17 cellular contexts compared by ENCODE assay signal in the genomic region with DNA sequence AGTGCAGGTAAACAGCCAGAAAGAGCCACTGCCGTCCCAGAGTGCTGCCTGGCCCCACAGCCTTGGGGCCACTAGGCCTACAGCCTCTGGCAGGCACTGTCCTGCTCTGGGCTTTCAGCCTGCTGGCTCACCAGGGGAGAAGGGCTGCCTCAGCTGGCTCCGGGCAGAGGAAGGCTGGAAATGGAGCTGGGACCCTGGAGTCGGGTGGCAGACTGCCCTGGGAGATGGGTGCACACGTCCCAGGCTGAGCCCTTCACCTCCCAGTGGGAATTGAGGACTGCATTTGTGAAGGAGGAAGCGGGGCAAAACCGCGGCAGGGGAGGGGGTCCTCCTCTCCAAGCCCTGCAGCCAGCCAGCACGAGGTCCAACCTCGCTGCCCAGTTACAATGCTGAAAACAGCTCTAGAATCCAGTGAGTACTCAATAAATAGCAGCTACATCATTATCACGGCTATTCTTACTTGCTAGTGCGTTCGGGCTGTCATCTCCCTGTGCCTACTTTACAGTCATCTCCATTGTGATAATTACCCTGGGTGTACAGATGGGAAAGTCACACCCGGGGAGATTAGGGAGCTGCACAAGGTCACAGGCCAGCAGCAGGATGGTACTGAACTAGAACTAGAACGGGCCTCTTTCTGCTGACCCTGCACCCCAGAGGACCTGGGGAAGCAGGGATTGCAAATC. TPM values are rescaled to one million over a fixed set of nuclear protein-coding genes. Genes with fewer than 3 reads are reported as not detected.
DNase-seq lines count a peak whose midpoint lies in the region; ATAC-seq and TF ChIP-seq lines count a peak whose summit lies in the region.
"Had no signal": no experiment of that assay in that cellular context is flagged by ENCODE, and none has a peak within 500 bp of the region (broad histone marks: within the 10 kb centered on the region; RNA-seq: fewer than 3 reads in every experiment).

No MANE protein-coding gene starts in this region.

- no CpG with 5 or more reads among the region's 14 CpGs for WGBS in neuronal stem cell (ENCODE audit: extremely low coverage in 2 of 2, insufficient read length in 2 of 2, insufficient replicate concordance in 1 of 2), 2 donors
- WGBS in aorta, 2 donors: 5 to 9% methylated on average over 14 of the region's 14 CpGs
- WGBS in gastroesophageal sphincter (ENCODE audit: low coverage in 1 of 2), 2 donors: 58 to 89% methylated on average over 4 to 6 of the region's 14 CpGs

- H3K18ac ChIP-seq in neuronal stem cell (ENCODE audit: low read length): peak overlapping the region; percentile 71

- H3K4me1 ChIP-seq in neuronal stem cell (ENCODE audit: control insufficient read depth in 2 of 2, insufficient read depth in 1 of 2, low read depth in 1 of 2, low read length in 2 of 2) (peaks cover 2 to 5% of the 10 kb centered on the region in 2 donors), aorta (ENCODE audit: control insufficient read depth in 1 of 2, insufficient read depth in 2 of 2, low read length in 2 of 2) (peaks cover 3 to 5% of the 10 kb centered on the region in 2 donors), gastroesophageal sphincter (peaks cover 7 to 98% (median 73%) of the 10 kb centered on the region in 3 donors)

- no peak overlapping the region for H3K4me3 Mint-ChIP-seq in activated naive CD8-positive, alpha-beta T cell treated with anti-CD3 and anti-CD28 coated beads for 36 hours
- no peak overlapping the region for H3K4me3 Mint-ChIP-seq in activated naive CD8-positive, alpha-beta T cell treated with anti-CD3 and anti-CD28 coated beads, Interleukin-2, amount 50 U/mL, for 24 hours
- no peak overlapping the region for H3K4me3 Mint-ChIP-seq in activated CD4-positive, alpha-beta memory T cell treated with anti-CD3 and anti-CD28 coated beads, Interleukin-2, amount 10 ng/mL, durations not matched to agents 7 days and 5 days
- H3K4me3 Mint-ChIP-seq: brain had no signal

- no peak overlapping the region for H2AFZ ChIP-seq in neuronal stem cell (ENCODE audit: low read length)

- H3K27ac ChIP-seq in neuronal stem cell (replicated peaks; ENCODE audit: low read length) (no peak overlapping the region), aorta (ENCODE audit: low read depth in 1 of 2, low read length in 2 of 2) (peak overlapping the region; percentile 2 to 82), gastroesophageal sphincter (peak overlapping the region in 2 of 4 donors; percentile 5 to 92)
- H3K27ac ChIP-seq: HL-60 had no signal

- H3K23ac ChIP-seq in neuronal stem cell (ENCODE audit: low read depth, low read length, poor library complexity): no peak overlapping the region

- no peak for TF ChIP-seq EP300 in gastroesophageal sphincter (IDR thresholded peaks at IDR 0.05)

- H3K9me3 ChIP-seq in neuronal stem cell (replicated peaks in 1 of 2; ENCODE audit: control insufficient read depth in 2 of 2, insufficient read depth in 1 of 2, low read depth in 1 of 2, low read length in 2 of 2) (no peaks in the 10 kb centered on the region), aorta (ENCODE audit: control insufficient read depth, low read length) (no peaks in the 10 kb centered on the region), gastroesophageal sphincter (no peaks in the 10 kb centered on the region)

- no peak overlapping the region for H2BK120ac ChIP-seq in neuronal stem cell (ENCODE audit: low read depth, low read length)

- H3K27me3 ChIP-seq in neuronal stem cell (ENCODE audit: control insufficient read depth in 3 of 3, insufficient read depth in 3 of 3, low read depth in 1 of 3, low read length in 3 of 3) (peaks cover 0 to 51% (median 0%) of the 10 kb centered on the region in 3 experiments), aorta (ENCODE audit: control insufficient read depth in 1 of 2, insufficient read depth in 2 of 2, low read length in 1 of 2) (no peaks in the 10 kb centered on the region), gastroesophageal sphincter (no peaks in the 10 kb centered on the region)

- H2BK5ac ChIP-seq in neuronal stem cell (ENCODE audit: low read length): no peak overlapping the region

- CTCF ChIA-PET in activated CD4-positive, alpha-beta memory T cell treated with anti-CD3 and anti-CD28 coated beads, Interleukin-2, amount 10 ng/mL, durations not matched to agents 7 days and 5 days (lab: Charles Lee): no interaction called here

- no peak overlapping the region for H4K91ac ChIP-seq in neuronal stem cell (ENCODE audit: low read depth, low read length, poor library complexity)

- intact Hi-C loops in cardiac septum (cut with DNase I) (no loop called here), aorta (cut with DNase I) (loop anchor here in 1 of 2 donors (5.0 kb wide), 1 partner anchor 192 kb away; no protein-coding TSS in a partner anchor)

- H3K27me3 Mint-ChIP-seq in activated naive CD8-positive, alpha-beta T cell treated with anti-CD3 and anti-CD28 coated beads for 36 hours: no peaks in the 10 kb centered on the region
- no peaks in the 10 kb centered on the region for H3K27me3 Mint-ChIP-seq in activated naive CD8-positive, alpha-beta T cell treated with anti-CD3 and anti-CD28 coated beads, Interleukin-2, amount 50 U/mL, for 24 hours
- H3K27me3 Mint-ChIP-seq in activated CD4-positive, alpha-beta memory T cell treated with anti-CD3 and anti-CD28 coated beads, Interleukin-2, amount 10 ng/mL, durations not matched to agents 7 days and 5 days: no peaks in the 10 kb centered on the region

- H3K4me2 ChIP-seq in neuronal stem cell (ENCODE audit: insufficient read depth, low read length, poor library complexity, severe bottlenecking): no peak overlapping the region

- H3K9me3 Mint-ChIP-seq in activated naive CD8-positive, alpha-beta T cell treated with anti-CD3 and anti-CD28 coated beads for 36 hours: no peaks in the 10 kb centered on the region
- H3K9me3 Mint-ChIP-seq in activated naive CD8-positive, alpha-beta T cell treated with anti-CD3 and anti-CD28 coated beads, Interleukin-2, amount 50 U/mL, for 24 hours: no peaks in the 10 kb centered on the region
- H3K9me3 Mint-ChIP-seq in activated CD4-positive, alpha-beta memory T cell treated with anti-CD3 and anti-CD28 coated beads, Interleukin-2, amount 10 ng/mL, durations not matched to agents 7 days and 5 days: no peaks in the 10 kb centered on the region
- H3K9me3 Mint-ChIP-seq: brain had no signal

- no peaks in the 10 kb centered on the region for H3K36me3 ChIP-seq in neuronal stem cell (replicated peaks in 1 of 2; ENCODE audit: control insufficient read depth in 2 of 2, insufficient read depth in 2 of 2, low read length in 2 of 2)
- no peaks in the 10 kb centered on the region for H3K36me3 ChIP-seq in aorta (ENCODE audit: control insufficient read depth in 1 of 2, insufficient read depth in 2 of 2, low read length in 1 of 2)
- peaks cover 0 to 33% of the 10 kb centered on the region in 2 donors for H3K36me3 ChIP-seq in gastroesophageal sphincter

- H3K4me1 Mint-ChIP-seq in activated naive CD8-positive, alpha-beta T cell treated with anti-CD3 and anti-CD28 coated beads for 36 hours: peaks cover 27% of the 10 kb centered on the region
- H3K4me1 Mint-ChIP-seq in activated naive CD8-positive, alpha-beta T cell treated with anti-CD3 and anti-CD28 coated beads, Interleukin-2, amount 50 U/mL, for 24 hours: peaks cover 26% of the 10 kb centered on the region
- peaks cover 32% of the 10 kb centered on the region for H3K4me1 Mint-ChIP-seq in activated CD4-positive, alpha-beta memory T cell treated with anti-CD3 and anti-CD28 coated beads, Interleukin-2, amount 10 ng/mL, durations not matched to agents 7 days and 5 days

- DNase-seq in activated naive CD8-positive, alpha-beta T cell treated with anti-CD3 and anti-CD28 coated beads for 36 hours: no peak
- no peak for DNase-seq in activated naive CD8-positive, alpha-beta T cell treated with anti-CD3 and anti-CD28 coated beads, Interleukin-2, amount 50 U/mL, for 24 hours
- DNase-seq in cardiac septum (ENCODE audit: low spot score) (peak; percentile 76), neuronal stem cell (ENCODE audit: low spot score) (no peak), aorta (peak; percentile 67 to 71)
- no peak for DNase-seq in activated CD4-positive, alpha-beta memory T cell treated with anti-CD3 and anti-CD28 coated beads, Interleukin-2, amount 10 ng/mL, durations not matched to agents 7 days and 5 days
- DNase-seq: DMS79, NCI-H2029 treated with DMSO at 0.1 percent for 48 hours had no signal

- H3K4me3 ChIP-seq in neuronal stem cell (ENCODE audit: low read length in 2 of 2): no peak overlapping the region
- H3K4me3 ChIP-seq in aorta (ENCODE audit: low read length in 2 of 2): no peak overlapping the region
- no peak overlapping the region for H3K4me3 ChIP-seq in gastroesophageal sphincter
- H3K4me3 ChIP-seq: GM12878 had no signal

- peak overlapping the region; percentile 16 for H3K27ac Mint-ChIP-seq in activated naive CD8-positive, alpha-beta T cell treated with anti-CD3 and anti-CD28 coated beads for 36 hours
- H3K27ac Mint-ChIP-seq in activated naive CD8-positive, alpha-beta T cell treated with anti-CD3 and anti-CD28 coated beads, Interleukin-2, amount 50 U/mL, for 24 hours: no peak overlapping the region
- no peak overlapping the region for H3K27ac Mint-ChIP-seq in activated CD4-positive, alpha-beta memory T cell treated with anti-CD3 and anti-CD28 coated beads, Interleukin-2, amount 10 ng/mL, durations not matched to agents 7 days and 5 days
- H3K27ac Mint-ChIP-seq: brain had no signal

- no peak for TF ChIP-seq POLR2A in gastroesophageal sphincter (IDR thresholded peaks at IDR 0.05)

- TF ChIP-seq CTCF in gastroesophageal sphincter (IDR thresholded peaks at IDR 0.05): no peak

- no peak for ATAC-seq in activated naive CD8-positive, alpha-beta T cell treated with anti-CD3 and anti-CD28 coated beads, Interleukin-2, amount 50 U/mL, for 24 hours
- ATAC-seq in aorta (ENCODE audit: low FRiP score) (peak; percentile 20), HG02852 (IDR thresholded peaks at IDR 0.05; ENCODE audit: unreplicated experiment) (no peak), gastroesophageal sphincter (no peak)
- ATAC-seq: left colon had no signal

- H3K36me3 Mint-ChIP-seq in activated naive CD8-positive, alpha-beta T cell treated with anti-CD3 and anti-CD28 coated beads for 36 hours: peaks cover 3% of the 10 kb centered on the region
- H3K36me3 Mint-ChIP-seq in activated naive CD8-positive, alpha-beta T cell treated with anti-CD3 and anti-CD28 coated beads, Interleukin-2, amount 50 U/mL, for 24 hours (ENCODE audit: low read depth): no peaks in the 10 kb centered on the region
- H3K36me3 Mint-ChIP-seq in activated CD4-positive, alpha-beta memory T cell treated with anti-CD3 and anti-CD28 coated beads, Interleukin-2, amount 10 ng/mL, durations not matched to agents 7 days and 5 days (ENCODE audit: low read depth): peaks cover 17% of the 10 kb centered on the region
- H3K36me3 Mint-ChIP-seq: brain had no signal

- POLR2A ChIA-PET in activated CD4-positive, alpha-beta memory T cell treated with anti-CD3 and anti-CD28 coated beads, Interleukin-2, amount 10 ng/mL, durations not matched to agents 7 days and 5 days (lab: Charles Lee): interaction anchor here (1.0 to 1.7 kb wide), 2 partner anchors 9 to 12 kb away, joined by 3 to 5 read pairs; no protein-coding TSS in a partner anchor

- H3K4ac ChIP-seq in neuronal stem cell (ENCODE audit: low read length): no peak overlapping the region

- H3K14ac ChIP-seq in neuronal stem cell (ENCODE audit: low read length): no peak overlapping the region

- peak overlapping the region; percentile 74 for H2AK5ac ChIP-seq in neuronal stem cell (ENCODE audit: low read depth, low read length)

- no peak overlapping the region for H4K8ac ChIP-seq in neuronal stem cell (ENCODE audit: low read depth, low read length)

- no peaks in the 10 kb centered on the region for H3K79me1 ChIP-seq in neuronal stem cell (ENCODE audit: low read depth, low read length)

- no peak overlapping the region for H3K9ac ChIP-seq in neuronal stem cell (ENCODE audit: low read depth, low read length, poor library complexity)

- H2BK12ac ChIP-seq in neuronal stem cell (ENCODE audit: low read length): no peak overlapping the region

- no peak overlapping the region for H2BK15ac ChIP-seq in neuronal stem cell (ENCODE audit: low read length)

RNA-seq across cellular contexts. Expression of a gene that starts 13.1 kb away (rescaled TPM):
- 10 to 100 TPM; 14.3 to 14.5 TPM for total RNA-seq in activated naive CD8-positive, alpha-beta T cell treated with anti-CD3 and anti-CD28 coated beads for 36 hours
- 47.6 TPM for total RNA-seq in cardiac septum
- polyA plus RNA-seq in neuronal stem cell (2013, experiment 1 of 2): 0.24 TPM
- 0.26 TPM for polyA plus RNA-seq in neuronal stem cell (2013, experiment 2 of 2)
- total RNA-seq in aorta: 10 to 100 TPM; 14.8 to 23.4 TPM
- 10 to 100 TPM in 1 of 2 donors, 1 to 10 TPM in 1; 7.6 to 21.8 TPM for polyA plus RNA-seq in aorta
- total RNA-seq in gastroesophageal sphincter: 100 to 1,000 TPM in 1 of 4 donors, 10 to 100 TPM in 3; 44.7 to 105 (median 61.6) TPM
- total RNA-seq in activated CD4-positive, alpha-beta memory T cell treated with anti-CD3 and anti-CD28 coated beads, Interleukin-2, amount 10 ng/mL, durations not matched to agents 7 days and 5 days: 10 to 100 TPM; 38.3 to 40.3 TPM

RNA-seq across cellular contexts. Expression of a gene that starts 37.1 kb away (rescaled TPM):
- total RNA-seq in activated naive CD8-positive, alpha-beta T cell treated with anti-CD3 and anti-CD28 coated beads for 36 hours: not detected
- total RNA-seq in cardiac septum (0.54 TPM), aorta (not detected), gastroesophageal sphincter (not detected)
- 0.73 TPM for polyA plus RNA-seq in neuronal stem cell (2013, experiment 1 of 2)
- 0.78 TPM for polyA plus RNA-seq in neuronal stem cell (2013, experiment 2 of 2)
- not detected for polyA plus RNA-seq in aorta
- total RNA-seq in activated CD4-positive, alpha-beta memory T cell treated with anti-CD3 and anti-CD28 coated beads, Interleukin-2, amount 10 ng/mL, durations not matched to agents 7 days and 5 days: not detected
- total RNA-seq: A673, glomerular endothelial cell, GM12878, left colon, urinary bladder had no signal

RNA-seq across cellular contexts. Expression of a gene that starts 52.2 kb away (rescaled TPM):
- 10 to 100 TPM; 47.9 to 48.8 TPM for total RNA-seq in activated naive CD8-positive, alpha-beta T cell treated with anti-CD3 and anti-CD28 coated beads for 36 hours
- total RNA-seq in cardiac septum: 28.2 TPM
- 56.3 TPM for polyA plus RNA-seq in neuronal stem cell (2013, experiment 1 of 2)
- polyA plus RNA-seq in neuronal stem cell (2013, experiment 2 of 2): 57.5 TPM
- 10 to 100 TPM; 43.8 to 54.1 TPM for total RNA-seq in aorta
- 10 to 100 TPM; 23.4 to 37.8 TPM for polyA plus RNA-seq in aorta
- 10 to 100 TPM; 24.3 to 46.8 (median 35.9) TPM for total RNA-seq in gastroesophageal sphincter
- total RNA-seq in activated CD4-positive, alpha-beta memory T cell treated with anti-CD3 and anti-CD28 coated beads, Interleukin-2, amount 10 ng/mL, durations not matched to agents 7 days and 5 days: 10 to 100 TPM; 44.1 to 46.5 TPM

Comparison
In these comparisons a context has a peak if more than half of its experiments do, and no peak if none do; other contexts are left out.
1. DNase-seq: peak in cardiac septum (single experiment) and aorta (2 of 2); none in activated naive CD8-positive, alpha-beta T cell treated with anti-CD3 and anti-CD28 coated beads for 36 hours (single experiment), activated naive CD8-positive, alpha-beta T cell treated with anti-CD3 and anti-CD28 coated beads, Interleukin-2, amount 50 U/mL, for 24 hours (single experiment), neuronal stem cell (single experiment) and activated CD4-positive, alpha-beta memory T cell treated with anti-CD3 and anti-CD28 coated beads, Interleukin-2, amount 10 ng/mL, durations not matched to agents 7 days and 5 days (single experiment).